In the genomic region with DNA sequence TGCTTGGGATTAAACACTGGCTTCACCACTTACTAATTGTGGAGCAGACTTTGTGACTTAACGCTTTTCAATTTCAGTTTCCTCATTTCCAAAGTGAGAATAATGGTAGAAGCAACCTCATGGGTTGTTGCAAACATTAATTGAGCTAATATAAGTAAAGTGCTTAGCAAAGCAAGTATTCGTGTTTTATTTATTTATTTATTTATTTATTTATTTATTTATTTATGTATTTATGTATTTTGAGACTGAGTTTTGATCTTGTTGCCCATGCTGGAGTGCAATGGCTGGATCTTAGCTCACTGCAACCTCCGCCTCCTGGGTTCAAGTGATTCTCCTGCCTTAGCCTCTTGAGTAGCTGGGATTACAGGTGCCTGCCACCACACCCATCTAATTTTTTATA, we compare ENCODE assay signal across 3 cellular contexts.
DNase-seq lines count a peak whose midpoint lies in the region; ATAC-seq, FAIRE-seq and TF ChIP-seq lines count a peak whose summit lies in the region.
"Not testable (repeated sequence)": the region's sequence is repeated elsewhere in the genome, so short reads cannot be mapped to it uniquely, and the experiment has no call there.

No MANE protein-coding gene starts in this region.

- H3K27me3 ChIP-seq in cardiac muscle cell, result not testable (repeated sequence)

- H3K27ac ChIP-seq in A549; HEK293 (ENCODE audit: extremely low read depth, low read depth, low read length): not testable (repeated sequence)
- peak overlapping the region; percentile 71 for H3K27ac ChIP-seq in cardiac muscle cell

- 37% methylated on average over 3 of the region's 3 CpGs for WGBS in A549 (ENCODE audit: missing lambda C conversion rate)

- TF ChIP-seq CTCF in A549 (IDR thresholded peaks at IDR 0.05); HEK293 (tag by site-specific recombination; IDR thresholded peaks at IDR 0.05); cardiac muscle cell (IDR thresholded peaks at IDR 0.05; ENCODE audit: low read depth, low read length): not testable (repeated sequence)

- not testable (repeated sequence) for H3K9me3 ChIP-seq in A549; HEK293 (ENCODE audit: control insufficient read depth, insufficient read depth, low read depth, low read length); cardiac muscle cell (ENCODE audit: low read depth)

- FAIRE-seq in A549 (lab: Jason Lieb, UNC), result not testable (repeated sequence)

- not testable (repeated sequence) for DNase-seq in A549 (ENCODE audit: low read depth in 1 of 2, low spot score in 1 of 2); cardiac muscle cell (ENCODE audit: low read depth in 1 of 2, low spot score in 1 of 2)

- not testable (repeated sequence) for ATAC-seq in A549

- H3K4me2 ChIP-seq in A549, result not testable (repeated sequence)

- CTCF ChIA-PET in A549 (lab: Yijun Ruan, JAX), result not testable (repeated sequence)
- CTCF ChIA-PET in HEK293 (lab: Yijun Ruan, JAX), result interaction anchor here (0.6 kb wide), 1 partner anchor 149 kb away, joined by 3 read pairs; no protein-coding TSS in a partner anchor

- H3K4me3 ChIP-seq in A549; HEK293 (ENCODE audit: low read depth, low read length); cardiac muscle cell: not testable (repeated sequence)

- H3K4me1 ChIP-seq in A549; HEK293 (ENCODE audit: control insufficient read depth, insufficient read depth, low read length): not testable (repeated sequence)
- H3K4me1 ChIP-seq in cardiac muscle cell (ENCODE audit: low read depth), result peaks cover 10% of the 10 kb centered on the region

- TF ChIP-seq POLR2A in A549 (IDR thresholded peaks at IDR 0.05; ENCODE audit: low read length), result not testable (repeated sequence)

- TF ChIP-seq RAD21 in A549 (conservative IDR thresholded peaks at IDR 0.05 in 1 of 2, IDR thresholded peaks at IDR 0.05 in 1 of 2), result not testable (repeated sequence)

- not testable (repeated sequence) for H3K36me3 ChIP-seq in HEK293 (ENCODE audit: control insufficient read depth in 2 of 2, insufficient read depth in 1 of 2, low read length in 2 of 2); cardiac muscle cell

- TF ChIP-seq EP300 in A549 (IDR thresholded peaks at IDR 0.05), result not testable (repeated sequence)

- POLR2A ChIA-PET in A549 (lab: Yijun Ruan, JAX); HEK293 (lab: Yijun Ruan, JAX): not testable (repeated sequence)

TF ChIP-seq in A549, 52 proteins besides CTCF, POLR2A, EP300 and RAD21:
- TF ChIP-seq ZC3H11A (IDR thresholded peaks at IDR 0.05), result peak; percentile 74

TF ChIP-seq in HEK293, 187 proteins besides CTCF, POLR2A, EP300 and RAD21 (continues in another document):
- TF ChIP-seq ZNF654 (tag by site-specific recombination; IDR thresholded peaks at IDR 0.05; ENCODE audit: low read depth) (peak; percentile 17; the same call in 1 of the 2 replicates), ZBTB8A (tag by site-specific recombination; IDR thresholded peaks at IDR 0.05) (peak; percentile 59), ZNF140 (tag by site-specific recombination; IDR thresholded peaks at IDR 0.05) (peak; percentile 48; the same call in 1 of the 2 replicates), ZNF266 (tag by site-specific recombination; IDR thresholded peaks at IDR 0.05; ENCODE audit: low read depth) (0 out of 2 replicates have a peak, but pooled peaks have one; percentile 21), ZNF394 (tag by site-specific recombination; IDR thresholded peaks at IDR 0.05; ENCODE audit: borderline replicate concordance) (peak; percentile 84; the same call in 1 of the 2 replicates), ZNF623 (tag by site-specific recombination; IDR thresholded peaks at IDR 0.05) (0 out of 2 replicates have a peak, but pooled peaks have one; percentile 49), ZNF202 (tag by site-specific recombination; IDR thresholded peaks at IDR 0.05; ENCODE audit: borderline replicate concordance) (0 out of 2 replicates have a peak, but pooled peaks have one; percentile 43), ZNF138 (tag by site-specific recombination; IDR thresholded peaks at IDR 0.05; ENCODE audit: borderline replicate concordance) (0 out of 2 replicates have a peak, but pooled peaks have one; percentile 41), ZNF555 (tag by site-specific recombination; conservative IDR thresholded peaks at IDR 0.05) (peak; percentile 81), ZNF426 (tag by site-specific recombination; IDR thresholded peaks at IDR 0.05) (peak; percentile 66), ZBTB21 (tag by site-specific recombination; IDR thresholded peaks at IDR 0.05) (0 out of 2 replicates have a peak, but pooled peaks have one; percentile 14)
- TF ChIP-seq, protein P1, sequence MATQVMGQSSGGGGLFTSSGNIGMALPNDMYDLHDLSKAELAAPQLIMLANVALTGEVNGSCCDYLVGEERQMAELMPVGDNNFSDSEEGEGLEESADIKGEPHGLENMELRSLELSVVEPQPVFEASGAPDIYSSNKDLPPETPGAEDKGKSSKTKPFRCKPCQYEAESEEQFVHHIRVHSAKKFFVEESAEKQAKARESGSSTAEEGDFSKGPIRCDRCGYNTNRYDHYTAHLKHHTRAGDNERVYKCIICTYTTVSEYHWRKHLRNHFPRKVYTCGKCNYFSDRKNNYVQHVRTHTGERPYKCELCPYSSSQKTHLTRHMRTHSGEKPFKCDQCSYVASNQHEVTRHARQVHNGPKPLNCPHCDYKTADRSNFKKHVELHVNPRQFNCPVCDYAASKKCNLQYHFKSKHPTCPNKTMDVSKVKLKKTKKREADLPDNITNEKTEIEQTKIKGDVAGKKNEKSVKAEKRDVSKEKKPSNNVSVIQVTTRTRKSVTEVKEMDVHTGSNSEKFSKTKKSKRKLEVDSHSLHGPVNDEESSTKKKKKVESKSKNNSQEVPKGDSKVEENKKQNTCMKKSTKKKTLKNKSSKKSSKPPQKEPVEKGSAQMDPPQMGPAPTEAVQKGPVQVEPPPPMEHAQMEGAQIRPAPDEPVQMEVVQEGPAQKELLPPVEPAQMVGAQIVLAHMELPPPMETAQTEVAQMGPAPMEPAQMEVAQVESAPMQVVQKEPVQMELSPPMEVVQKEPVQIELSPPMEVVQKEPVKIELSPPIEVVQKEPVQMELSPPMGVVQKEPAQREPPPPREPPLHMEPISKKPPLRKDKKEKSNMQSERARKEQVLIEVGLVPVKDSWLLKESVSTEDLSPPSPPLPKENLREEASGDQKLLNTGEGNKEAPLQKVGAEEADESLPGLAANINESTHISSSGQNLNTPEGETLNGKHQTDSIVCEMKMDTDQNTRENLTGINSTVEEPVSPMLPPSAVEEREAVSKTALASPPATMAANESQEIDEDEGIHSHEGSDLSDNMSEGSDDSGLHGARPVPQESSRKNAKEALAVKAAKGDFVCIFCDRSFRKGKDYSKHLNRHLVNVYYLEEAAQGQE (tag by site-specific recombination; IDR thresholded peaks at IDR 0.05), result 0 out of 2 replicates have a peak, but pooled peaks have one; percentile 45
- TF ChIP-seq, protein P2, sequence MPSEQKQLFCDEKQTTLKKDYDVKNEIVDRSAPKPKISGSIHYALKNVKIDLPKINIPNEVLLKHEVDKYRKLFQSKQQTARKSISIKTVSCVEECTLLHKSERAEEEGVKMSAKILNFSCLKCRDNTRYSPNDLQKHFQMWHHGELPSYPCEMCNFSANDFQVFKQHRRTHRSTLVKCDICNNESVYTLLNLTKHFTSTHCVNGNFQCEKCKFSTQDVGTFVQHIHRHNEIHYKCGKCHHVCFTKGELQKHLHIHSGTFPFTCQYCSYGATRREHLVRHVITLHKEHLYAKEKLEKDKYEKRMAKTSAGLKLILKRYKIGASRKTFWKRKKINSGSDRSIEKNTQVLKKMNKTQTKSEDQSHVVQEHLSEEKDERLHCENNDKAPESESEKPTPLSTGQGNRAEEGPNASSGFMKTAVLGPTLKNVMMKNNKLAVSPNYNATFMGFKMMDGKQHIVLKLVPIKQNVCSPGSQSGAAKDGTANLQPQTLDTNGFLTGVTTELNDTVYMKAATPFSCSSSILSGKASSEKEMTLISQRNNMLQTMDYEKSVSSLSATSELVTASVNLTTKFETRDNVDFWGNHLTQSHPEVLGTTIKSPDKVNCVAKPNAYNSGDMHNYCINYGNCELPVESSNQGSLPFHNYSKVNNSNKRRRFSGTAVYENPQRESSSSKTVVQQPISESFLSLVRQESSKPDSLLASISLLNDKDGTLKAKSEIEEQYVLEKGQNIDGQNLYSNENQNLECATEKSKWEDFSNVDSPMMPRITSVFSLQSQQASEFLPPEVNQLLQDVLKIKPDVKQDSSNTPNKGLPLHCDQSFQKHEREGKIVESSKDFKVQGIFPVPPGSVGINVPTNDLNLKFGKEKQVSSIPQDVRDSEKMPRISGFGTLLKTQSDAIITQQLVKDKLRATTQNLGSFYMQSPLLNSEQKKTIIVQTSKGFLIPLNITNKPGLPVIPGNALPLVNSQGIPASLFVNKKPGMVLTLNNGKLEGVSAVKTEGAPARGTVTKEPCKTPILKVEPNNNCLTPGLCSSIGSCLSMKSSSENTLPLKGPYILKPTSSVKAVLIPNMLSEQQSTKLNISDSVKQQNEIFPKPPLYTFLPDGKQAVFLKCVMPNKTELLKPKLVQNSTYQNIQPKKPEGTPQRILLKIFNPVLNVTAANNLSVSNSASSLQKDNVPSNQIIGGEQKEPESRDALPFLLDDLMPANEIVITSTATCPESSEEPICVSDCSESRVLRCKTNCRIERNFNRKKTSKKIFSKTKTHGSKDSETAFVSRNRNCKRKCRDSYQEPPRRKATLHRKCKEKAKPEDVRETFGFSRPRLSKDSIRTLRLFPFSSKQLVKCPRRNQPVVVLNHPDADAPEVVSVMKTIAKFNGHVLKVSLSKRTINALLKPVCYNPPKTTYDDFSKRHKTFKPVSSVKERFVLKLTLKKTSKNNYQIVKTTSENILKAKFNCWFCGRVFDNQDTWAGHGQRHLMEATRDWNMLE (tag by site-specific recombination; conservative IDR thresholded peaks at IDR 0.05; ENCODE audit: low read depth), result peak; percentile 76
